1 cellular context compared by ENCODE assay signal in the genomic region with DNA sequence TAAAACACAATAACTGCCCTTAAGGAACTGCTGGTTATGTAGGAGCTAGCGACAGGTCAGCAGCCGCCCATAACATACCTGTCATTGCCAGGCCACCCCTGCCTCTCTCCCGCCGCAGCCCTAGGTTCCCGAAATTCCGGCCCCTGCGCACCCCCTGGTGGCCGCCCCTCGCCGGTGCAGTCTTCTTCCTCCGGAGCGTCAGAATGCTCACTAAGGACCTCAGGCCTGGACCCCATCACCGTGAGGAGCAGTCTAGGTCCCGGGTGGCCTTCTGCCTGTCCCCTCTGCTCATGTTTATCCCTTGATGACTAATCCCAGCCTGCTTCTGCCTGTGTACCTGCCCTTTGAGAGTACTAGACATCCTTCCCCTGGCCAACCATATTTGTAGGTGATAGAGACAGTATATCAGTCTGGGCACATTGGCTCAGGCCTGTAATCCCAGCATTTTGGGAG.
TF ChIP-seq lines count a peak whose summit lies in the region.

No MANE protein-coding gene starts in this region.

TF ChIP-seq in H1, 55 proteins besides CTCF, POLR2A, EP300 and RAD21 (continued from another document):
- TF ChIP-seq SIN3A (conservative IDR thresholded peaks at IDR 0.05 in 1 of 2, IDR thresholded peaks at IDR 0.05 in 1 of 2; ENCODE audit: low read depth in 1 of 2, low read length in 2 of 2) = 0 out of 4 replicates have a peak, but pooled peaks of 1 of the 2 experiments have one; percentile 36
- no peak for TF ChIP-seq BRCA1 (IDR thresholded peaks at IDR 0.05; ENCODE audit: low read depth, low read length)
- no peak for TF ChIP-seq BACH1 (IDR thresholded peaks at IDR 0.05; ENCODE audit: low read length)
- TF ChIP-seq POLR2AphosphoS5 (IDR thresholded peaks at IDR 0.05; ENCODE audit: low read depth, low read length) = no peak
